Comparison of ENCODE assay signal across 8 cellular contexts in the genomic region with DNA sequence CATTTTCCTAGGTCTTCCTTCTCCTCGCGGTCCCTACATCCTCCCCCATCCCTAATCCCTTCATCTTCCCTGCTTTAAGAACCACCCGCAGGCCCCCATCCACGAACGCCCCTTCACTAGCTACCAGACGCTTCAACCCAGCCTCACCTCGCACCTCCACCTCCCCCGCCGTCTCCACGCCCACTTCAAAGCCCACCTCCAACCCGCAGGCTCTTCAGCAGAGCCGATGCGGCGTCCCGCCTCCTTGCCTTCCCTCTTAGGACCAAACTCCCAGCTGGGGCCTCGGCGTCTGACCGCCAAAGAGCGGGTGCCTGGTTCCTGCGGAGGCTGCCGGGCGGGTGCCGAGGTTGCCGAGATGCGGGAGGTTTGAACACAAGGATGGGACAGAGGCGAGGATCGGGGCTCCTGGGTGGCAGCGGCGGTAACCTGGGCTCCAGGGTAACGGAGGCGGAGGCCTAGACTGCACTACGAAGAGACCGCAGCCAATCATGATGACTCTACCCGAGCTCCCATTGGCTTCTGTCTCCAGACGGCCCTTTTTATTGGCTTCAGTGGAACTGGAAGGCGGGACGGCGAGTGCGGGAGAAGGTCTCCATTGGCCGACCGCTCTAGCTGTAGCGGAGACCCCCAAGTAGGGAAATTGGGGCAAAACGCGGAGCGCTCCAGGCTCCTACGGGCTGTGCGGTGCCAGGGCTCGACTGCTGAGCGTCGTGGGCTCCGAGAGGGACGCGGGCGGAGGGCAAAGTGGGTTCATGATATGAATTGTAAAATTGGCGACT. TPM values are rescaled to one million over a fixed set of nuclear protein-coding genes. Genes with fewer than 3 reads are reported as not detected.
DNase-seq lines count a peak whose midpoint lies in the region; ATAC-seq lines count a peak whose summit lies in the region.

A gene (minus strand): TSS at position 462 of the 779 bp plus-strand sequence. CDS start 18,536 bp downstream, outside the sequence.

- ATAC-seq in GM19035 (IDR thresholded peaks at IDR 0.05; ENCODE audit: unreplicated experiment) (peak; percentile 100), HG03196 (IDR thresholded peaks at IDR 0.05; ENCODE audit: unreplicated experiment) (peak; percentile 100), left colon (peak; percentile 99)

- intact Hi-C loops in left colon (cut with DNase I, micrococcal nuclease) = no loop called here

- peak; percentile 94 for DNase-seq in AG20443 (ENCODE audit: low spot score)
- peak; percentile 98 for DNase-seq in NCI-H345 treated with DMSO at 0.1 percent for 48 hours (lab: John Stamatoyannopoulos, UW; ENCODE audit: unreplicated experiment)
- peak; percentile 86 for DNase-seq in activated CD4-positive, alpha-beta T cell treated with anti-CD3 and anti-CD28 coated beads for 48 hours
- peak; percentile 97 for DNase-seq in dedifferentiated amniotic fluid mesenchymal stem cell (ENCODE audit: extremely low spot score)
- peak; percentile 88 to 94 for DNase-seq in left colon
- peak; percentile 33 to 73 (median 58) for DNase-seq in stimulated activated CD4-positive, alpha-beta T cell treated with anti-CD3 and anti-CD28 coated beads, Interleukin-1b, Interleukin-23, amount 100 ng/mL, for 24 hours (ENCODE audit: low read depth in 4 of 4, low spot score in 1 of 4)

RNA-seq across cellular contexts. Expression of the gene that starts here (rescaled TPM):
- total RNA-seq in left colon = 1 to 10 TPM in 1 of 2 donors, under 1 TPM in 1; 0.40 to 1.3 TPM

Comparison
In these comparisons a context has a peak if more than half of its experiments do, and no peak if none do; other contexts are left out.
1. Peak in every context shown above with its lines: DNase-seq and ATAC-seq.